9 cellular contexts compared by ENCODE assay signal in the genomic region with DNA sequence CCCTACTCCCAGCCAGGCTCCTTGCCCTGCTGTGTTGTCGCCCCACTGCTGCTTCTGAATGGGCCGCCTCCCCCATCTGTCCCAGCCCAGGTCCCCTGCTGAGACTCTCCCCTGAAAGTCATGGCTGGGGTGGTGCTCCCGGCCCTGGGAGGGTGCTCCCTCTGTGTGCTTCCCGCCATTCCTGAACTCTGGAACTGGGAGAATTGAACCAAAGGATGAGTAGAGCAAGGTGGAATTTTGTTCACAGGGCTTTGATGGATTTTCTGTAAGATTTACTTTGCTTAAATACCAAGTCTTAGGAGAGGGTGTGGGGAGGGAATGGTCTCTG. TPM values are rescaled to one million over a fixed set of nuclear protein-coding genes. Genes with fewer than 3 reads are reported as not detected.
A peak's percentile ranks its signal among the peaks of the same experiment; 100 is the strongest.
DNase-seq lines count a peak whose midpoint lies in the region; ATAC-seq, FAIRE-seq and TF ChIP-seq lines count a peak whose summit lies in the region.
"Had no signal": no experiment of that assay in that cellular context is flagged by ENCODE, and none has a peak within 500 bp of the region (broad histone marks: within the 10 kb centered on the region; RNA-seq: fewer than 3 reads in every experiment).

No MANE protein-coding gene starts in this region.

- ATAC-seq in psoas muscle (peak in 1 of 4 donors; percentile 26), GM19452 (IDR thresholded peaks at IDR 0.05; ENCODE audit: unreplicated experiment) (no peak)

- DNase-seq in esophagus squamous epithelium (lab: John Stamatoyannopoulos, UW), result no peak
- no peak for DNase-seq in psoas muscle
- no peak for DNase-seq in glutamatergic neuron
- DNase-seq in Ammon's horn (ENCODE audit: low spot score), result no peak
- no peak for DNase-seq in RCC 7860 (ENCODE audit: low spot score)
- DNase-seq: NCI-H446 treated with DMSO at 0.1 percent for 48 hours had no signal

- no peaks in the 10 kb centered on the region for H3K9me3 Mint-ChIP-seq in glutamatergic neuron (ENCODE audit: unreplicated experiment)

- H3K27ac ChIP-seq in OCI-LY3 (ENCODE audit: low read length) (peak overlapping the region; percentile 33; the same call in 1 of the 2 replicates), esophagus squamous epithelium (peak overlapping the region; percentile 76 to 85 (median 82)), psoas muscle (peak overlapping the region; percentile 30)

- H3K79me2 ChIP-seq in OCI-LY3 (ENCODE audit: low read length), result no peaks in the 10 kb centered on the region

- H3K4me1 ChIP-seq in ES-I3 (ENCODE audit: insufficient read depth, low read length) (peaks cover 4% of the 10 kb centered on the region; the same call in 1 of the 2 replicates), OCI-LY3 (ENCODE audit: low read length) (peaks cover 38% of the 10 kb centered on the region), esophagus squamous epithelium (peaks cover 8 to 14% (median 10%) of the 10 kb centered on the region in 3 donors), psoas muscle (no peaks in the 10 kb centered on the region)

- FAIRE-seq in RCC 7860 (lab: Jason Lieb, UNC), result no peak

- H3K36me3 ChIP-seq in ES-I3 (ENCODE audit: insufficient read depth, low read length) (no peaks in the 10 kb centered on the region; the same call in 1 of the 2 replicates), OCI-LY3 (replicated peaks; ENCODE audit: low read depth, low read length) (no peaks in the 10 kb centered on the region), esophagus squamous epithelium (peaks cover 0 to 23% (median 0%) of the 10 kb centered on the region in 3 donors), psoas muscle (ENCODE audit: insufficient read depth in 1 of 2, low read depth in 1 of 2) (no peaks in the 10 kb centered on the region)

- no peaks in the 10 kb centered on the region for H3K36me3 Mint-ChIP-seq in glutamatergic neuron (ENCODE audit: unreplicated experiment)

- H2AFZ ChIP-seq in OCI-LY3 (ENCODE audit: low read depth, low read length), result peak overlapping the region; percentile 64; the same call in 1 of the 2 replicates

- H3K27ac Mint-ChIP-seq in glutamatergic neuron (ENCODE audit: unreplicated experiment), result no peak overlapping the region

- H3K4me3 ChIP-seq in OCI-LY3 (ENCODE audit: low read length), result peak overlapping the region; percentile 77
- peak overlapping the region; percentile 27 to 65 (median 52) for H3K4me3 ChIP-seq in esophagus squamous epithelium
- peak overlapping the region; percentile 57 for H3K4me3 ChIP-seq in psoas muscle

- H3K9me3 ChIP-seq in ES-I3 (ENCODE audit: control insufficient read depth, insufficient read depth, low read length) (no peaks in the 10 kb centered on the region), OCI-LY3 (ENCODE audit: insufficient read depth, low read length) (no peaks in the 10 kb centered on the region), esophagus squamous epithelium (no peaks in the 10 kb centered on the region), psoas muscle (no peaks in the 10 kb centered on the region)

- no peak overlapping the region for H3K4me3 Mint-ChIP-seq in glutamatergic neuron (ENCODE audit: unreplicated experiment)

- H3K27me3 Mint-ChIP-seq in glutamatergic neuron (ENCODE audit: unreplicated experiment), result peaks cover 11% of the 10 kb centered on the region

- TF ChIP-seq CTCF in OCI-LY3 (IDR thresholded peaks at IDR 0.05; ENCODE audit: low read depth, low read length) (no peak), esophagus squamous epithelium (IDR thresholded peaks at IDR 0.05) (no peak), psoas muscle (IDR thresholded peaks at IDR 0.05) (no peak), glutamatergic neuron (IDR thresholded peaks at IDR 0.05; ENCODE audit: partially characterized antibody, unreplicated experiment) (no peak)

- H3K4me1 Mint-ChIP-seq in glutamatergic neuron (ENCODE audit: low read depth, unreplicated experiment), result peaks cover 6% of the 10 kb centered on the region

- peak overlapping the region; percentile 28; the same call in 1 of the 2 replicates for H3K9ac ChIP-seq in ES-I3 (ENCODE audit: low read depth, low read length)
- peak overlapping the region; percentile 85 for H3K9ac ChIP-seq in OCI-LY3 (ENCODE audit: low read length)

- intact Hi-C loops in esophagus squamous epithelium (cut with DNase I), result no loop called here
- intact Hi-C loops in psoas muscle (cut with DNase I), result no loop called here

- no peaks in the 10 kb centered on the region for H4K20me1 ChIP-seq in OCI-LY3 (ENCODE audit: insufficient read depth, low read length)

- 38% methylated on average over 2 of the region's 4 CpGs; no CpG with 5 or more reads in 1 of the 2 donors for WGBS in esophagus squamous epithelium, 2 donors
- WGBS in psoas muscle, 3 donors, result 49 to 56% (median 51%) methylated on average over 4 of the region's 4 CpGs

- no peak for TF ChIP-seq POLR2A in esophagus squamous epithelium (IDR thresholded peaks at IDR 0.05)

- H3K4me2 ChIP-seq in OCI-LY3 (ENCODE audit: low read length), result peak overlapping the region; percentile 85

- no peaks in the 10 kb centered on the region for H3K27me3 ChIP-seq in OCI-LY3 (ENCODE audit: low read depth, low read length)
- no peaks in the 10 kb centered on the region for H3K27me3 ChIP-seq in esophagus squamous epithelium
- H3K27me3 ChIP-seq in psoas muscle (ENCODE audit: insufficient read depth in 3 of 3, low read length in 2 of 3), result peaks cover 0 to 2% (median 0%) of the 10 kb centered on the region in 3 donors

RNA-seq across cellular contexts. Expression of gene APOBEC3G, which starts 0.4 kb away (rescaled TPM):
- total RNA-seq in esophagus squamous epithelium (10 to 100 TPM in 2 of 4 donors, 1 to 10 TPM in 1, under 1 TPM in 1; 0.91 to 12.1 (median 6.5) TPM), psoas muscle (1 to 10 TPM; 1.0 to 1.6 (median 1.3) TPM), glutamatergic neuron (ENCODE audit: unreplicated experiment) (1.0 TPM)
- polyA plus RNA-seq in psoas muscle, result 1 to 10 TPM in 1 of 3 donors, under 1 TPM in 2; 0.45 to 1.1 (median 0.93) TPM

RNA-seq across cellular contexts. Expression of gene APOBEC3H, which starts 19.6 kb away (rescaled TPM):
- total RNA-seq in esophagus squamous epithelium (under 1 TPM in 2 of 4 donors, not detected in 2; 0.92 to 0.95 TPM), psoas muscle (not detected), glutamatergic neuron (ENCODE audit: unreplicated experiment) (not detected)
- polyA plus RNA-seq in psoas muscle, result under 1 TPM in 1 of 3 donors, not detected in 2; 0.12 TPM

RNA-seq across cellular contexts. Expression of gene APOBEC3F, which starts 36.8 kb away (rescaled TPM):
- total RNA-seq in esophagus squamous epithelium (1 to 10 TPM in 3 of 4 donors, under 1 TPM in 1; 0.44 to 2.7 (median 2.2) TPM), psoas muscle (1 to 10 TPM in 1 of 4 donors, under 1 TPM in 3; 0.40 to 1.4 (median 0.53) TPM), glutamatergic neuron (ENCODE audit: unreplicated experiment) (2.8 TPM)
- under 1 TPM; 0.06 to 0.55 (median 0.48) TPM for polyA plus RNA-seq in psoas muscle

RNA-seq across cellular contexts. Expression of gene APOBEC3D, which starts 56.5 kb away (rescaled TPM):
- total RNA-seq in esophagus squamous epithelium, result 1 to 10 TPM in 1 of 4 donors, under 1 TPM in 2, not detected in 1; 0.35 to 1.2 (median 0.76) TPM
- total RNA-seq in psoas muscle, result 1 to 10 TPM in 1 of 4 donors, under 1 TPM in 2, not detected in 1; 0.55 to 1.1 (median 0.74) TPM
- under 1 TPM; 0.08 to 0.42 (median 0.18) TPM for polyA plus RNA-seq in psoas muscle
- total RNA-seq in glutamatergic neuron (ENCODE audit: unreplicated experiment), result 0.64 TPM

Comparison
In these comparisons a context has a peak if more than half of its experiments do, and no peak if none do; other contexts are left out.
1. H3K27ac ChIP-seq: peak in every context shown above with its lines; median percentile 82 in esophagus squamous epithelium; 33 in OCI-LY3; 30 in psoas muscle.